Comparison of ENCODE assay signal across 1 cellular context in the genomic region with DNA sequence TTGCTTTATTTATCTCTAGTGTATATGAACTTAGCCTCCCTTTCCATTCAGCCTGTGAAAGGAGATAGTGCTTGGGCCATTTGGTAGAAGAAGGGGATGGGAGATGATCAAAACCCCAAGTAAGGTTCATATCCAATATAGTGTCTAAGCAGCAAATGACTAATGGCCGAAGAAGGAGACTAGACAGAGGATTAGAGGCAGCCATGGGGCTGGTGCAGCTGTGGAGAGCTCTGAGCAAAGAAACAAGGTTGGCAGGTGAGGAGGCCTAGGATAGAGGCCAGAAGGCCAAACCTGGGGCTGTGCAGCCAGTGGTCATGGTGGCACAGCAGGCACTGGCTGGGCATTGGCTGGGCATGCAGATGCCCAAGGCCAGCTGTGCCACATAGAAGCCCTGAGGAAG.
TF ChIP-seq lines count a peak whose summit lies in the region.

No MANE protein-coding gene starts in this region.

TF ChIP-seq in HEK293T, 16 proteins besides CTCF, POLR2A, EP300 and RAD21 (continued from another document):
- TF ChIP-seq, protein P1, sequence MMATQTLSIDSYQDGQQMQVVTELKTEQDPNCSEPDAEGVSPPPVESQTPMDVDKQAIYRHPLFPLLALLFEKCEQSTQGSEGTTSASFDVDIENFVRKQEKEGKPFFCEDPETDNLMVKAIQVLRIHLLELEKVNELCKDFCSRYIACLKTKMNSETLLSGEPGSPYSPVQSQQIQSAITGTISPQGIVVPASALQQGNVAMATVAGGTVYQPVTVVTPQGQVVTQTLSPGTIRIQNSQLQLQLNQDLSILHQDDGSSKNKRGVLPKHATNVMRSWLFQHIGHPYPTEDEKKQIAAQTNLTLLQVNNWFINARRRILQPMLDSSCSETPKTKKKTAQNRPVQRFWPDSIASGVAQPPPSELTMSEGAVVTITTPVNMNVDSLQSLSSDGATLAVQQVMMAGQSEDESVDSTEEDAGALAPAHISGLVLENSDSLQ (IDR thresholded peaks at IDR 0.05): no peak
